ENCODE assay signal across 2 cellular contexts in genomic region chr10:50242777-50243176, GRCh38.
TF ChIP-seq lines count a peak whose summit lies in the region.

No MANE protein-coding gene starts in this region.

TF ChIP-seq in SK-N-SH, 30 proteins besides CTCF, POLR2A, EP300 and RAD21 (continued from another document):
- TF ChIP-seq PBX3 (IDR thresholded peaks at IDR 0.05) (no peak), USF1 (IDR thresholded peaks at IDR 0.05; ENCODE audit: borderline replicate concordance, low read depth) (no peak), TEAD4 (IDR thresholded peaks at IDR 0.05; ENCODE audit: borderline replicate concordance, insufficient read depth) (no peak), GABPA (IDR thresholded peaks at IDR 0.05; ENCODE audit: low read depth) (no peak), ZBTB33 (IDR thresholded peaks at IDR 0.05; ENCODE audit: borderline replicate concordance, low read depth) (no peak), NFIC (IDR thresholded peaks at IDR 0.05; ENCODE audit: borderline replicate concordance) (no peak), MEF2A (IDR thresholded peaks at IDR 0.05; ENCODE audit: borderline replicate concordance, low read depth) (no peak), TAF1 (IDR thresholded peaks at IDR 0.05; ENCODE audit: borderline replicate concordance, low read depth, low read length) (no peak), SIN3A (IDR thresholded peaks at IDR 0.05; ENCODE audit: borderline replicate concordance, low read depth, low read length) (no peak), GATA2 (CRISPR knock-in tag; IDR thresholded peaks at IDR 0.05) (no peak), SMC3 (IDR thresholded peaks at IDR 0.05; ENCODE audit: low read depth, low read length) (no peak), RXRA (IDR thresholded peaks at IDR 0.05; ENCODE audit: borderline replicate concordance, low read depth) (no peak), USF2 (IDR thresholded peaks at IDR 0.05; ENCODE audit: borderline replicate concordance, low read depth, low read length) (no peak), FOXM1 (IDR thresholded peaks at IDR 0.05; ENCODE audit: low read depth) (no peak), RFX5 (IDR thresholded peaks at IDR 0.05; ENCODE audit: low read length) (no peak)
- TF ChIP-seq, protein P1, sequence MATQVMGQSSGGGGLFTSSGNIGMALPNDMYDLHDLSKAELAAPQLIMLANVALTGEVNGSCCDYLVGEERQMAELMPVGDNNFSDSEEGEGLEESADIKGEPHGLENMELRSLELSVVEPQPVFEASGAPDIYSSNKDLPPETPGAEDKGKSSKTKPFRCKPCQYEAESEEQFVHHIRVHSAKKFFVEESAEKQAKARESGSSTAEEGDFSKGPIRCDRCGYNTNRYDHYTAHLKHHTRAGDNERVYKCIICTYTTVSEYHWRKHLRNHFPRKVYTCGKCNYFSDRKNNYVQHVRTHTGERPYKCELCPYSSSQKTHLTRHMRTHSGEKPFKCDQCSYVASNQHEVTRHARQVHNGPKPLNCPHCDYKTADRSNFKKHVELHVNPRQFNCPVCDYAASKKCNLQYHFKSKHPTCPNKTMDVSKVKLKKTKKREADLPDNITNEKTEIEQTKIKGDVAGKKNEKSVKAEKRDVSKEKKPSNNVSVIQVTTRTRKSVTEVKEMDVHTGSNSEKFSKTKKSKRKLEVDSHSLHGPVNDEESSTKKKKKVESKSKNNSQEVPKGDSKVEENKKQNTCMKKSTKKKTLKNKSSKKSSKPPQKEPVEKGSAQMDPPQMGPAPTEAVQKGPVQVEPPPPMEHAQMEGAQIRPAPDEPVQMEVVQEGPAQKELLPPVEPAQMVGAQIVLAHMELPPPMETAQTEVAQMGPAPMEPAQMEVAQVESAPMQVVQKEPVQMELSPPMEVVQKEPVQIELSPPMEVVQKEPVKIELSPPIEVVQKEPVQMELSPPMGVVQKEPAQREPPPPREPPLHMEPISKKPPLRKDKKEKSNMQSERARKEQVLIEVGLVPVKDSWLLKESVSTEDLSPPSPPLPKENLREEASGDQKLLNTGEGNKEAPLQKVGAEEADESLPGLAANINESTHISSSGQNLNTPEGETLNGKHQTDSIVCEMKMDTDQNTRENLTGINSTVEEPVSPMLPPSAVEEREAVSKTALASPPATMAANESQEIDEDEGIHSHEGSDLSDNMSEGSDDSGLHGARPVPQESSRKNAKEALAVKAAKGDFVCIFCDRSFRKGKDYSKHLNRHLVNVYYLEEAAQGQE (IDR thresholded peaks at IDR 0.05; ENCODE audit: low read depth, low read length), result no peak
TF ChIP-seq in SK-N-SH: peak in this region for 0.

TF ChIP-seq in SK-N-SH treated with all-trans-retinoic acid at 6 μM for 48 hours, 23 proteins besides CTCF, POLR2A, EP300 and RAD21 (continued from another document):
- TF ChIP-seq TSHZ2 (CRISPR knock-in tag; IDR thresholded peaks at IDR 0.05) (no peak), ISL1 (CRISPR knock-in tag; IDR thresholded peaks at IDR 0.05) (no peak), ZNF8 (CRISPR knock-in tag; IDR thresholded peaks at IDR 0.05) (no peak), ZNF70 (CRISPR knock-in tag; IDR thresholded peaks at IDR 0.05) (no peak), ESRRG (CRISPR knock-in tag; IDR thresholded peaks at IDR 0.05) (no peak), TCF4 (CRISPR knock-in tag; IDR thresholded peaks at IDR 0.05; ENCODE audit: borderline replicate concordance) (no peak), TOX (CRISPR knock-in tag; IDR thresholded peaks at IDR 0.05; ENCODE audit: borderline replicate concordance) (no peak), RARB (CRISPR knock-in tag; IDR thresholded peaks at IDR 0.05) (no peak), ARNTL (CRISPR knock-in tag; IDR thresholded peaks at IDR 0.05; ENCODE audit: borderline replicate concordance, low read depth) (no peak), ZC3H10 (CRISPR knock-in tag; IDR thresholded peaks at IDR 0.05) (no peak), PATZ1 (CRISPR knock-in tag; IDR thresholded peaks at IDR 0.05; ENCODE audit: borderline replicate concordance) (no peak), SNAI2 (CRISPR knock-in tag; IDR thresholded peaks at IDR 0.05) (no peak), ZNF565 (CRISPR knock-in tag; conservative IDR thresholded peaks at IDR 0.05; ENCODE audit: low read depth) (no peak), ZFP3 (CRISPR knock-in tag; IDR thresholded peaks at IDR 0.05) (no peak), BACH2 (CRISPR knock-in tag; IDR thresholded peaks at IDR 0.05; ENCODE audit: borderline replicate concordance) (no peak), PPARA (CRISPR knock-in tag; IDR thresholded peaks at IDR 0.05; ENCODE audit: borderline replicate concordance) (no peak), POU6F1 (CRISPR knock-in tag; IDR thresholded peaks at IDR 0.05; ENCODE audit: borderline replicate concordance, low read depth) (no peak)
- TF ChIP-seq, protein P2, sequence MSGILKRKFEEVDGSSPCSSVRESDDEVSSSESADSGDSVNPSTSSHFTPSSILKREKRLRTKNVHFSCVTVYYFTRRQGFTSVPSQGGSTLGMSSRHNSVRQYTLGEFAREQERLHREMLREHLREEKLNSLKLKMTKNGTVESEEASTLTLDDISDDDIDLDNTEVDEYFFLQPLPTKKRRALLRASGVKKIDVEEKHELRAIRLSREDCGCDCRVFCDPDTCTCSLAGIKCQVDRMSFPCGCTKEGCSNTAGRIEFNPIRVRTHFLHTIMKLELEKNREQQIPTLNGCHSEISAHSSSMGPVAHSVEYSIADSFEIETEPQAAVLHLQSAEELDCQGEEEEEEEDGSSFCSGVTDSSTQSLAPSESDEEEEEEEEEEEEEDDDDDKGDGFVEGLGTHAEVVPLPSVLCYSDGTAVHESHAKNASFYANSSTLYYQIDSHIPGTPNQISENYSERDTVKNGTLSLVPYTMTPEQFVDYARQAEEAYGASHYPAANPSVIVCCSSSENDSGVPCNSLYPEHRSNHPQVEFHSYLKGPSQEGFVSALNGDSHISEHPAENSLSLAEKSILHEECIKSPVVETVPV (CRISPR knock-in tag; IDR thresholded peaks at IDR 0.05), result no peak
TF ChIP-seq in SK-N-SH treated with all-trans-retinoic acid at 6 μM for 48 hours: peak in this region for 0.
